ENCODE assay signal across 29 cellular contexts in genomic region chr3:126974756-126975155, GRCh38.
"Had no signal": no experiment of that assay in that cellular context is flagged by ENCODE, and none has a peak within 500 bp of the region (broad histone marks: within the 10 kb centered on the region; RNA-seq: fewer than 3 reads in every experiment).

No MANE protein-coding gene starts in this region.

- FAIRE-seq: colon, endometrium, endothelial cell of umbilical vein, frontal cortex had no signal

- H3K4me3 ChIP-seq: colonic mucosa, coronary artery, dorsolateral prefrontal cortex, esophagus muscularis mucosa, esophagus squamous epithelium, gastrocnemius medialis, gastroesophageal sphincter, heart left ventricle, heart right ventricle had no signal

- H3K9me3 ChIP-seq: colonic mucosa had no signal

- DNase-seq: colonic mucosa; cortex of kidney; dermis blood vessel endothelial cell; dorsolateral prefrontal cortex; effector CD4-positive, alpha-beta T cell; effector CD8-positive, alpha-beta T cell; effector memory CD4-positive, alpha-beta T cell; effector memory CD8-positive, alpha-beta T cell; endodermal cell; erythroblast; esophagus squamous epithelium; foreskin fibroblast; foreskin keratinocyte; foreskin melanocyte; gastrocnemius medialis; glutamatergic neuron; head of caudate nucleus; heart left ventricle; heart right ventricle had no signal

- H3K4me3 Mint-ChIP-seq: dendritic cell treated with granulocyte-macrophage colony-stimulating factor and Interleukin-4, amounts not matched to agents 40 ng/mL and 50 ng/mL, for 4 days; effector memory CD8-positive, alpha-beta T cell; endodermal cell had no signal

- H3K27ac ChIP-seq: colonic mucosa, coronary artery, dorsolateral prefrontal cortex, epithelial cell of prostate, esophagus muscularis mucosa, esophagus squamous epithelium, foreskin keratinocyte, gastrocnemius medialis, gastroesophageal sphincter, heart left ventricle, heart right ventricle had no signal

- H3K27me3 ChIP-seq: colonic mucosa, dorsolateral prefrontal cortex, foreskin keratinocyte, gastrocnemius medialis had no signal

- H3K27ac Mint-ChIP-seq: effector memory CD8-positive, alpha-beta T cell; endodermal cell had no signal

- H3K36me3 ChIP-seq: colonic mucosa, esophagus muscularis mucosa, esophagus squamous epithelium, gastrocnemius medialis, gastroesophageal sphincter, heart left ventricle, heart right ventricle had no signal

- ATAC-seq: effector memory CD8-positive, alpha-beta T cell; esophagus mucosa; foreskin keratinocyte; gastrocnemius medialis; gastroesophageal sphincter; heart left ventricle; heart right ventricle had no signal

- H3K4me1 ChIP-seq: colonic mucosa, foreskin keratinocyte had no signal
